Comparison of ENCODE assay signal across 8 cellular contexts in genomic region chr1:151458936-151459330, GRCh38. TPM values are rescaled to one million over a fixed set of nuclear protein-coding genes. Genes with fewer than 3 reads are reported as not detected.
A peak's percentile ranks its signal among the peaks of the same experiment; 100 is the strongest.
DNase-seq lines count a peak whose midpoint lies in the region; ATAC-seq and TF ChIP-seq lines count a peak whose summit lies in the region.

No MANE protein-coding gene starts in this region.

- ATAC-seq in GM19328 (IDR thresholded peaks at IDR 0.05; ENCODE audit: unreplicated experiment): peak; percentile 38
- ATAC-seq in activated naive CD8-positive, alpha-beta T cell treated with anti-CD3 and anti-CD28 coated beads, Interleukin-2, amount 10 ng/mL, durations not matched to agents 7 days and 5 days (ENCODE audit: low read depth): peak; percentile 42
- peak; percentile 69 to 71 for ATAC-seq in left cardiac atrium
- ATAC-seq in psoas muscle: peak; percentile 76 to 80 (median 78)
- ATAC-seq in GM18520 (IDR thresholded peaks at IDR 0.05; ENCODE audit: unreplicated experiment): no peak

- WGBS in SK-N-SH (ENCODE audit: low lambda C conversion rate): 0% methylated on average over 12 of the region's 47 CpGs
- 0% methylated on average over 15 to 47 of the region's 47 CpGs for WGBS in psoas muscle, 3 donors

- H3K4me1 Mint-ChIP-seq in activated naive CD8-positive, alpha-beta T cell treated with anti-CD3 and anti-CD28 coated beads, Interleukin-2, amount 10 ng/mL, durations not matched to agents 7 days and 5 days: peaks cover 15% of the 10 kb centered on the region

- peak overlapping the region; percentile 84 for H3K4me3 Mint-ChIP-seq in activated naive CD8-positive, alpha-beta T cell treated with anti-CD3 and anti-CD28 coated beads, Interleukin-2, amount 10 ng/mL, durations not matched to agents 7 days and 5 days

- H3K4me3 ChIP-seq in BLaER1 (peak overlapping the region; percentile 76), SK-N-SH (ENCODE audit: low read depth in 2 of 2, low read length in 1 of 2) (peak overlapping the region in 1 of 2 experiments; percentile 71; a peak in 3 of 4 replicates), psoas muscle (peak overlapping the region; percentile 79)

- H3K36me3 Mint-ChIP-seq in activated naive CD8-positive, alpha-beta T cell treated with anti-CD3 and anti-CD28 coated beads, Interleukin-2, amount 10 ng/mL, durations not matched to agents 7 days and 5 days: peaks cover 3% of the 10 kb centered on the region

- H3K27me3 ChIP-seq in BLaER1 (no peaks in the 10 kb centered on the region), SK-N-SH (ENCODE audit: insufficient read depth) (no peaks in the 10 kb centered on the region), psoas muscle (ENCODE audit: insufficient read depth in 3 of 3, low read length in 2 of 3) (no peaks in the 10 kb centered on the region)

- H3K79me2 ChIP-seq in SK-N-SH (ENCODE audit: insufficient read depth): peaks cover 44% of the 10 kb centered on the region

- TF ChIP-seq EP300 in SK-N-SH (IDR thresholded peaks at IDR 0.05; ENCODE audit: borderline replicate concordance in 1 of 2, low read depth in 1 of 2, low read length in 1 of 2): no peak

- H3K36me3 ChIP-seq in BLaER1 (peaks cover 10% of the 10 kb centered on the region), SK-N-SH (replicated peaks in 1 of 2; ENCODE audit: control insufficient read depth in 1 of 2, insufficient read depth in 2 of 2, low read length in 1 of 2) (peaks cover 5 to 12% of the 10 kb centered on the region in 2 experiments), psoas muscle (ENCODE audit: insufficient read depth in 1 of 2, low read depth in 1 of 2) (peaks cover 0 to 3% of the 10 kb centered on the region in 2 donors)

- H3K9me2 ChIP-seq in SK-N-SH: no peaks in the 10 kb centered on the region

- H3K27ac Mint-ChIP-seq in activated naive CD8-positive, alpha-beta T cell treated with anti-CD3 and anti-CD28 coated beads, Interleukin-2, amount 10 ng/mL, durations not matched to agents 7 days and 5 days: peak overlapping the region; percentile 87

- DNase-seq in HuH-7.5 (ENCODE audit: low spot score) (peak; percentile 74), SK-N-SH (peak; percentile 86), left cardiac atrium (peak; percentile 78), psoas muscle (peak; percentile 74 to 86)
- DNase-seq in activated naive CD8-positive, alpha-beta T cell treated with anti-CD3 and anti-CD28 coated beads, Interleukin-2, amount 10 ng/mL, durations not matched to agents 7 days and 5 days: peak; percentile 68

- peaks cover 43% of the 10 kb centered on the region for H4K20me1 ChIP-seq in BLaER1
- H4K20me1 ChIP-seq in SK-N-SH (ENCODE audit: insufficient read depth): peaks cover 16% of the 10 kb centered on the region

- H3K9me3 ChIP-seq in BLaER1: no peaks in the 10 kb centered on the region
- H3K9me3 ChIP-seq in SK-N-SH: no peaks in the 10 kb centered on the region
- H3K9me3 ChIP-seq in psoas muscle: no peaks in the 10 kb centered on the region

- CTCF ChIA-PET in SK-N-SH (lab: Yijun Ruan, JAX): interaction anchor here (0.9 kb wide), 1 partner anchor 17 kb away, joined by 3 read pairs; no protein-coding TSS in a partner anchor

- no peak for TF ChIP-seq RAD21 in SK-N-SH (IDR thresholded peaks at IDR 0.05; ENCODE audit: low read length)

- peaks cover 44% of the 10 kb centered on the region for H3K4me1 ChIP-seq in BLaER1
- peaks cover 0 to 12% of the 10 kb centered on the region in 2 experiments; a peak in 3 of 4 replicates for H3K4me1 ChIP-seq in SK-N-SH (ENCODE audit: control insufficient read depth in 1 of 2, insufficient read depth in 2 of 2, low read depth in 1 of 2, low read length in 1 of 2)
- peaks cover 15% of the 10 kb centered on the region for H3K4me1 ChIP-seq in psoas muscle

- TF ChIP-seq CTCF in SK-N-SH (IDR thresholded peaks at IDR 0.05) (no peak), psoas muscle (IDR thresholded peaks at IDR 0.05) (no peak)

- peaks cover 23% of the 10 kb centered on the region for H3F3A ChIP-seq in SK-N-SH (replicated peaks; ENCODE audit: insufficient read depth)

- peak overlapping the region; percentile 84 for H3K9ac ChIP-seq in BLaER1
- peak overlapping the region; percentile 81; the same call in 1 of the 2 replicates for H3K9ac ChIP-seq in SK-N-SH

- H3K4me2 ChIP-seq in BLaER1 (no peak overlapping the region), SK-N-SH (no peak overlapping the region)

- peak overlapping the region; percentile 81 for H3K27ac ChIP-seq in BLaER1
- peak overlapping the region; percentile 80 to 98 for H3K27ac ChIP-seq in SK-N-SH (ENCODE audit: low read depth in 2 of 2, low read length in 1 of 2)
- peak overlapping the region; percentile 93 for H3K27ac ChIP-seq in psoas muscle

- H3K9me3 Mint-ChIP-seq in activated naive CD8-positive, alpha-beta T cell treated with anti-CD3 and anti-CD28 coated beads, Interleukin-2, amount 10 ng/mL, durations not matched to agents 7 days and 5 days: no peaks in the 10 kb centered on the region

- intact Hi-C loops in left cardiac atrium (cut with DNase I): no loop called here
- intact Hi-C loops in psoas muscle (cut with DNase I): loop anchor here (1.0 to 2.0 kb wide), 2 partner anchors 14 to 16 kb away; no protein-coding TSS in a partner anchor

- POLR2A ChIA-PET in SK-N-SH (lab: Yijun Ruan, JAX): interaction anchor here (1.4 kb wide), 1 partner anchor 14 kb away, joined by 16 read pairs; no protein-coding TSS in a partner anchor
- POLR2A ChIA-PET in activated naive CD8-positive, alpha-beta T cell treated with anti-CD3 and anti-CD28 coated beads, Interleukin-2, amount 10 ng/mL, durations not matched to agents 7 days and 5 days (lab: Charles Lee): interaction anchor here (0.6 to 1.1 kb wide), 5 partner anchors 14 to 177 kb away, joined by 3 to 5 read pairs (median 4); partner anchors contain the start of gene ZNF687

- no peak overlapping the region for H2AFZ ChIP-seq in SK-N-SH (ENCODE audit: low read depth)

- H3K27me3 Mint-ChIP-seq in activated naive CD8-positive, alpha-beta T cell treated with anti-CD3 and anti-CD28 coated beads, Interleukin-2, amount 10 ng/mL, durations not matched to agents 7 days and 5 days: peaks cover 18% of the 10 kb centered on the region

TF ChIP-seq in SK-N-SH, 30 proteins besides CTCF, POLR2A, EP300 and RAD21:
- TF ChIP-seq GATA2 (CRISPR knock-in tag; IDR thresholded peaks at IDR 0.05) (no peak), FOXM1 (IDR thresholded peaks at IDR 0.05; ENCODE audit: low read depth) (no peak), RXRA (IDR thresholded peaks at IDR 0.05; ENCODE audit: borderline replicate concordance, low read depth) (no peak), USF1 (IDR thresholded peaks at IDR 0.05; ENCODE audit: borderline replicate concordance, low read depth) (no peak), NFIC (IDR thresholded peaks at IDR 0.05; ENCODE audit: borderline replicate concordance) (no peak), POLR2AphosphoS5 (IDR thresholded peaks at IDR 0.05; ENCODE audit: low read depth, low read length) (peak; percentile 40; the same call in 1 of the 2 replicates)
TF ChIP-seq in SK-N-SH: peak in this region for 1.

RNA-seq across cellular contexts. Expression of gene POGZ, which starts 0.4 kb away (rescaled TPM):
- polyA plus RNA-seq in SK-N-SH (2012; rRNA removed) (23.9 and 30.2 TPM in 2 replicates), psoas muscle (10 to 100 TPM in 1 of 3 donors, 1 to 10 TPM in 2; 6.7 to 13.8 (median 8.5) TPM)
- polyA plus RNA-seq in SK-N-SH (2012; cell fraction: cytosol; rRNA removed): 11.7 and 14.0 TPM in 2 replicates
- polyA plus RNA-seq in SK-N-SH (2012; cell fraction: nucleus; rRNA removed): 114 and 159 TPM in 2 replicates
- total RNA-seq in activated naive CD8-positive, alpha-beta T cell treated with anti-CD3 and anti-CD28 coated beads, Interleukin-2, amount 10 ng/mL, durations not matched to agents 7 days and 5 days: 100 to 1,000 TPM in 1 of 2 experiments, 10 to 100 TPM in 1; 94.8 to 104 TPM
- total RNA-seq in left cardiac atrium (10 to 100 TPM; 46.6 to 47.1 TPM), psoas muscle (10 to 100 TPM; 26.5 to 45.1 (median 41.8) TPM)

RNA-seq across cellular contexts. Expression of gene CGN, which starts 52.3 kb away (rescaled TPM):
- polyA plus RNA-seq in SK-N-SH (2012; rRNA removed) (0.36 and 0.44 TPM in 2 replicates), psoas muscle (under 1 TPM; 0.03 to 0.12 (median 0.05) TPM)
- polyA plus RNA-seq in SK-N-SH (2012; cell fraction: cytosol; rRNA removed): 0.12 and 0.64 TPM in 2 replicates
- 1.4 and 1.5 TPM in 2 replicates for polyA plus RNA-seq in SK-N-SH (2012; cell fraction: nucleus; rRNA removed)
- under 1 TPM; 0.33 to 0.40 TPM for total RNA-seq in activated naive CD8-positive, alpha-beta T cell treated with anti-CD3 and anti-CD28 coated beads, Interleukin-2, amount 10 ng/mL, durations not matched to agents 7 days and 5 days
- total RNA-seq in left cardiac atrium (1 to 10 TPM; 2.0 to 2.7 TPM), psoas muscle (under 1 TPM in 2 of 4 donors, not detected in 2; 0.10 to 0.21 TPM)

RNA-seq across cellular contexts. Expression of gene PSMB4, which starts 59.6 kb away (rescaled TPM):
- polyA plus RNA-seq in SK-N-SH (2012; rRNA removed) (716 and 754 TPM in 2 replicates), psoas muscle (100 to 1,000 TPM; 354 to 521 (median 465) TPM)
- polyA plus RNA-seq in SK-N-SH (2012; cell fraction: cytosol; rRNA removed): 531 and 586 TPM in 2 replicates
- polyA plus RNA-seq in SK-N-SH (2012; cell fraction: nucleus; rRNA removed): 941 and 989 TPM in 2 replicates
- total RNA-seq in activated naive CD8-positive, alpha-beta T cell treated with anti-CD3 and anti-CD28 coated beads, Interleukin-2, amount 10 ng/mL, durations not matched to agents 7 days and 5 days: 100 to 1,000 TPM; 240 to 243 TPM
- total RNA-seq in left cardiac atrium (100 to 1,000 TPM; 163 to 197 TPM), psoas muscle (100 to 1,000 TPM; 149 to 285 (median 230) TPM)

Comparison
In these comparisons a context has a peak if more than half of its experiments do, and no peak if none do; other contexts are left out.
1. intact Hi-C loops: an anchor here in psoas muscle (1.0 to 2.0 kb wide); none called in left cardiac atrium.